Comparison of ENCODE assay signal across 11 cellular contexts in genomic region chr16:83136924-83137323, GRCh38.
A peak's percentile ranks its signal among the peaks of the same experiment; 100 is the strongest.
DNase-seq lines count a peak whose midpoint lies in the region; ATAC-seq and TF ChIP-seq lines count a peak whose summit lies in the region.
"Had no signal": no experiment of that assay in that cellular context is flagged by ENCODE, and none has a peak within 500 bp of the region (broad histone marks: within the 10 kb centered on the region; RNA-seq: fewer than 3 reads in every experiment).

No MANE protein-coding gene starts in this region.

- no peak overlapping the region for H3K27ac ChIP-seq in breast epithelium

- TF ChIP-seq POLR2A in breast epithelium (IDR thresholded peaks at IDR 0.05) = no peak

- no peaks in the 10 kb centered on the region for H3K36me3 Mint-ChIP-seq in stimulated activated naive CD8-positive, alpha-beta T cell treated with anti-CD3 and anti-CD28 coated beads, Interleukin-15, Interleukin-2, amounts not matched to agents 100 ng/mL and 50 ng/mL, for 24 hours (ENCODE audit: low read depth)

- H3K36me3 ChIP-seq in breast epithelium = no peaks in the 10 kb centered on the region

- no peaks in the 10 kb centered on the region for H3K9me3 Mint-ChIP-seq in stimulated activated naive CD8-positive, alpha-beta T cell treated with anti-CD3 and anti-CD28 coated beads, Interleukin-15, Interleukin-2, amounts not matched to agents 100 ng/mL and 50 ng/mL, for 24 hours

- no peak for TF ChIP-seq CTCF in breast epithelium (IDR thresholded peaks at IDR 0.05)

- no peak overlapping the region for H3K27ac Mint-ChIP-seq in stimulated activated naive CD8-positive, alpha-beta T cell treated with anti-CD3 and anti-CD28 coated beads, Interleukin-15, Interleukin-2, amounts not matched to agents 100 ng/mL and 50 ng/mL, for 24 hours
- H3K27ac Mint-ChIP-seq: activated B cell treated with CpG ODN at 0.5 μM for 24 hours had no signal

- no peaks in the 10 kb centered on the region for H3K4me1 Mint-ChIP-seq in stimulated activated naive CD8-positive, alpha-beta T cell treated with anti-CD3 and anti-CD28 coated beads, Interleukin-15, Interleukin-2, amounts not matched to agents 100 ng/mL and 50 ng/mL, for 24 hours (ENCODE audit: low read depth)

- DNase-seq in stimulated activated naive CD8-positive, alpha-beta T cell treated with anti-CD3 and anti-CD28 coated beads, Interleukin-15, Interleukin-2, amounts not matched to agents 100 U/mL and 50 U/mL, for 24 hours = no peak
- DNase-seq in breast epithelium (ENCODE audit: low spot score in 2 of 2) (no peak), myocyte (ENCODE audit: low read depth) (peak; percentile 30), NCI-H2029 (lab: John Stamatoyannopoulos, UW) (no peak), pons (ENCODE audit: low spot score) (no peak)
- no peak for DNase-seq in NK-92 treated with Interleukin-12 subunit alpha and Interleukin-12 subunit beta, amount 100 ng/mL, for 24 hours (lab: John Stamatoyannopoulos, UW)
- DNase-seq in stimulated activated CD4-positive, alpha-beta T cell treated with anti-CD3 and anti-CD28 coated beads, Interleukin-2, amount 100 ng/mL, for 48 hours = no peak
- DNase-seq: activated B cell treated with CpG ODN at 0.5 μM for 24 hours, DMS 273 treated with DMSO at 0.1 percent for 48 hours, NCI-H510A treated with DMSO at 0.1 percent for 48 hours had no signal

- no peaks in the 10 kb centered on the region for H3K9me3 ChIP-seq in breast epithelium

- ATAC-seq in stimulated activated naive CD8-positive, alpha-beta T cell treated with anti-CD3 and anti-CD28 coated beads, Interleukin-15, Interleukin-2, amounts not matched to agents 100 U/mL and 50 U/mL, for 24 hours = no peak

- no peaks in the 10 kb centered on the region for H3K4me1 ChIP-seq in breast epithelium

- H3K4me3 ChIP-seq in breast epithelium = peak overlapping the region in 2 of 3 donors; percentile 34 to 57

- intact Hi-C loops in breast epithelium (cut with DNase I; ENCODE audit: low total_unique reads) = no loop called here

- peak overlapping the region; percentile 51 for H3K4me3 Mint-ChIP-seq in stimulated activated naive CD8-positive, alpha-beta T cell treated with anti-CD3 and anti-CD28 coated beads, Interleukin-15, Interleukin-2, amounts not matched to agents 100 ng/mL and 50 ng/mL, for 24 hours

- H3K27me3 Mint-ChIP-seq in stimulated activated naive CD8-positive, alpha-beta T cell treated with anti-CD3 and anti-CD28 coated beads, Interleukin-15, Interleukin-2, amounts not matched to agents 100 ng/mL and 50 ng/mL, for 24 hours = no peaks in the 10 kb centered on the region
- H3K27me3 Mint-ChIP-seq: activated B cell treated with CpG ODN at 0.5 μM for 24 hours had no signal

- H3K27me3 ChIP-seq in breast epithelium = no peaks in the 10 kb centered on the region
